In the genomic region with DNA sequence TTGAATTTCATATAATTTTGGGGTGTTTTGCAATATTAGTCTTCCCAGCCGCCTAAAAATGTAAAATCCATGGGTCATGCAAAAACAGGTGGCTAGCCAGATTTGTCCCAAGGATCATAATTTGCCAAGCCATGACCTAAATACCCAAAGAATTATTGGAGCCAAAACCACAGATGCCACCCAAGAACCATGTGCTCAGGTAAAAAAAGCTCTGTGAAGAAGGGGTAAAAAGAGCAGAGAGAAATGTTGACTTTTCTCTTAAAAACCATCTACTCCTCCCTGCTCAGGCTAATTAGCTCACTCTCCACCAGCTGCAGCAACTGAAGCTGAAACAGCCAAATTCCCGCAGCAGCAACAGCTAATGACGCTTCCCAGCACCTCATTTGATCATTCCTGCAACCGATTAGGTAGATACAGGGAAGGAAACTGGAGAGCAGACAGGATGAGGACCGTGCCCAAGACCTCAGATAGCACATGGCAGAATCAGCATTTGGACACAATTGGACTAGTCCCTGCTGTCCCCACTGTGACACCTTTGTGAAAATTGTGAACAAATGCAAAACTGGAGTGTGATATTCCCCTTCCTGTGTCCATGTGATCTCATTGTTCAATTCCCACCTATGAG, we compare ENCODE assay signal across 16 cellular contexts.
A peak's percentile ranks its signal among the peaks of the same experiment; 100 is the strongest.
DNase-seq lines count a peak whose midpoint lies in the region; FAIRE-seq lines count a peak whose summit lies in the region.
"Had no signal": no experiment of that assay in that cellular context is flagged by ENCODE, and none has a peak within 500 bp of the region (broad histone marks: within the 10 kb centered on the region; RNA-seq: fewer than 3 reads in every experiment).

No MANE protein-coding gene starts in this region.

- H3K27ac Mint-ChIP-seq in activated naive CD8-positive, alpha-beta T cell treated with anti-CD3 and anti-CD28 coated beads for 36 hours: no peak overlapping the region
- H3K27ac Mint-ChIP-seq: CD4-positive, alpha-beta memory T cell had no signal

- H3K4me3 Mint-ChIP-seq in activated naive CD8-positive, alpha-beta T cell treated with anti-CD3 and anti-CD28 coated beads for 36 hours: no peak overlapping the region
- H3K4me3 Mint-ChIP-seq: CD4-positive, alpha-beta memory T cell had no signal

- FAIRE-seq in islet of Langerhans (lab: Jason Lieb, UNC): peak; percentile 24

- H3K9me3 Mint-ChIP-seq in activated naive CD8-positive, alpha-beta T cell treated with anti-CD3 and anti-CD28 coated beads for 36 hours: peaks cover 16% of the 10 kb centered on the region

- peak; percentile 63 for DNase-seq in DMS79 treated with DMSO at 0.1 percent for 48 hours (lab: John Stamatoyannopoulos, UW)
- DNase-seq in G401 (ENCODE audit: low spot score): peak; percentile 92
- peak; percentile 71 to 77 for DNase-seq in SHP77 (lab: John Stamatoyannopoulos, UW)
- no peak for DNase-seq in stimulated activated CD4-positive, alpha-beta T cell treated with anti-CD3 and anti-CD28 coated beads, Interleukin-12 subunit alpha, Interleukin-12 subunit beta, amount 100 ng/mL, for 4 hours
- no peak for DNase-seq in activated naive CD8-positive, alpha-beta T cell treated with anti-CD3 and anti-CD28 coated beads for 36 hours
- no peak for DNase-seq in HPDE6-E6E7 (ENCODE audit: extremely low spot score)
- DNase-seq: CD4-positive, alpha-beta memory T cell; GF-D8; GOT3; HCEC 1CT; KG1; NCI-H1105 treated with DMSO at 0.1 percent for 48 hours; NCI-H1694 treated with DMSO at 0.1 percent for 48 hours; NCI-H2081 treated with DMSO at 0.1 percent for 48 hours; SW 1271 had no signal

- H3K4me1 Mint-ChIP-seq in activated naive CD8-positive, alpha-beta T cell treated with anti-CD3 and anti-CD28 coated beads for 36 hours: no peaks in the 10 kb centered on the region
- H3K4me1 Mint-ChIP-seq: CD4-positive, alpha-beta memory T cell had no signal

- H3K27me3 Mint-ChIP-seq in activated naive CD8-positive, alpha-beta T cell treated with anti-CD3 and anti-CD28 coated beads for 36 hours: peaks cover 3% of the 10 kb centered on the region

- in situ Hi-C loops in G401 (cut with HindIII; ENCODE audit: low sequenced_read_pairs): no loop called here

- no peaks in the 10 kb centered on the region for H3K36me3 Mint-ChIP-seq in activated naive CD8-positive, alpha-beta T cell treated with anti-CD3 and anti-CD28 coated beads for 36 hours
- H3K36me3 Mint-ChIP-seq: CD4-positive, alpha-beta memory T cell had no signal

Comparison
In these comparisons a context has a peak if more than half of its experiments do, and no peak if none do; other contexts are left out.
1. DNase-seq: peak in DMS79 treated with DMSO at 0.1 percent for 48 hours (single experiment), G401 (single experiment) and SHP77 (2 of 2); none in stimulated activated CD4-positive, alpha-beta T cell treated with anti-CD3 and anti-CD28 coated beads, Interleukin-12 subunit alpha, Interleukin-12 subunit beta, amount 100 ng/mL, for 4 hours (single experiment), activated naive CD8-positive, alpha-beta T cell treated with anti-CD3 and anti-CD28 coated beads for 36 hours (single experiment) and HPDE6-E6E7 (single experiment).